In genomic region chr5:164383662-164384061, GRCh38 we compare ENCODE assay signal across 24 cellular contexts.
DNase-seq lines count a peak whose midpoint lies in the region; ATAC-seq, FAIRE-seq and TF ChIP-seq lines count a peak whose summit lies in the region.
"Had no signal": no experiment of that assay in that cellular context is flagged by ENCODE, and none has a peak within 500 bp of the region (broad histone marks: within the 10 kb centered on the region; RNA-seq: fewer than 3 reads in every experiment).

No MANE protein-coding gene starts in this region.

- H3K27me3 ChIP-seq in A673 (replicated peaks; ENCODE audit: insufficient read depth, low read depth, low read length, poor library complexity) = no peaks in the 10 kb centered on the region
- H3K27me3 ChIP-seq: BLaER1 treated with 17β-estradiol and CSF1 and Interleukin-3, amounts not matched to agents 10 nM and 100 nM had no signal

- TF ChIP-seq CTCF in choroid plexus epithelial cell (conservative IDR thresholded peaks at IDR 0.05; ENCODE audit: low read depth, low read length) = no peak
- TF ChIP-seq CTCF in A673 (conservative IDR thresholded peaks at IDR 0.05; ENCODE audit: low read depth, low read length) = no peak

- intact Hi-C loops in A673 (cut with micrococcal nuclease; ENCODE audit: unreplicated experiment) = no loop called here

- DNase-seq in choroid plexus epithelial cell (ENCODE audit: low read depth) (peak; percentile 2), frontal cortex (ENCODE audit: low spot score in 2 of 2) (no peak), DMS 273 treated with DMSO at 0.1 percent for 48 hours (lab: John Stamatoyannopoulos, UW) (no peak), A673 (ENCODE audit: low spot score) (no peak)
- DNase-seq: 8988T; AML-193; Caco-2; Calu3; CD4-positive, alpha-beta T cell; CD8-positive, alpha-beta T cell; DMS153; DMS53; DMS79; DND-41; EL; GDM1 had no signal

- BruUV-seq in A673 (replicated peaks; lab: Mats Ljungman, UMichigan) = no TSS peak

- FAIRE-seq in frontal cortex (lab: Jason Lieb, UNC) = peak; percentile 33
- FAIRE-seq: A204.1, D721Med, GM12878, GM12892, GM18507 had no signal

- POLR2A ChIA-PET in A673 (lab: Charles Lee; ENCODE audit: low non-redundant PET) = no interaction called here

- H3K27ac ChIP-seq in A673 (ENCODE audit: low read depth, low read length, poor library complexity, severe bottlenecking) = no peak overlapping the region
- H3K27ac ChIP-seq: BLaER1 treated with 17β-estradiol and CSF1 and Interleukin-3, amounts not matched to agents 10 nM and 100 nM; C4-2B had no signal

- CTCF ChIA-PET in A673 (lab: Charles Lee) = no interaction called here

- ATAC-seq in HG02938 (IDR thresholded peaks at IDR 0.05; ENCODE audit: unreplicated experiment) = no peak
- ATAC-seq: CD8-positive, alpha-beta T cell; GM12878 had no signal

- no peaks in the 10 kb centered on the region for H3K9me3 ChIP-seq in A673 (ENCODE audit: low read depth, low read length, poor library complexity, severe bottlenecking)
- H3K9me3 ChIP-seq: Caco-2 had no signal

- no peaks in the 10 kb centered on the region for H3K4me1 ChIP-seq in A673 (ENCODE audit: insufficient read depth, low read length, poor library complexity, severe bottlenecking)
- H3K4me1 ChIP-seq: BLaER1 treated with 17β-estradiol and CSF1 and Interleukin-3, amounts not matched to agents 10 nM and 100 nM; Caco-2 had no signal

- H3K4me3 ChIP-seq in choroid plexus epithelial cell (ENCODE audit: low read depth, low read length) (no peak overlapping the region), A673 (ENCODE audit: low read depth, low read length, poor library complexity, severe bottlenecking) (no peak overlapping the region)
- H3K4me3 ChIP-seq: BLaER1 treated with 17β-estradiol and CSF1 and Interleukin-3, amounts not matched to agents 10 nM and 100 nM; GM12878 had no signal

- H3K36me3 ChIP-seq in A673 (ENCODE audit: insufficient read depth, low read length, poor library complexity, severe bottlenecking) = no peaks in the 10 kb centered on the region
- H3K36me3 ChIP-seq: BLaER1 treated with 17β-estradiol and CSF1 and Interleukin-3, amounts not matched to agents 10 nM and 100 nM had no signal
